8 cellular contexts compared by ENCODE assay signal in genomic region chr9:126146254-126147145, GRCh38.
DNase-seq lines count a peak whose midpoint lies in the region; ATAC-seq and TF ChIP-seq lines count a peak whose summit lies in the region.

No MANE protein-coding gene starts in this region.

- H3K36me3 Mint-ChIP-seq in activated naive CD8-positive, alpha-beta T cell treated with anti-CD3 and anti-CD28 coated beads for 36 hours: no peaks in the 10 kb centered on the region
- H3K36me3 Mint-ChIP-seq in effector memory CD8-positive, alpha-beta T cell (ENCODE audit: insufficient read depth): no peaks in the 10 kb centered on the region

- no peak for ATAC-seq in effector memory CD8-positive, alpha-beta T cell (replicated peaks)

- H3K4me3 ChIP-seq in HFF-Myc (replicated peaks; ENCODE audit: low read depth, low read length): no peak overlapping the region

- H3K27me3 Mint-ChIP-seq in activated naive CD8-positive, alpha-beta T cell treated with anti-CD3 and anti-CD28 coated beads for 36 hours: peaks cover 39% of the 10 kb centered on the region
- H3K27me3 Mint-ChIP-seq in effector memory CD8-positive, alpha-beta T cell: peaks cover 49 to 68% of the 10 kb centered on the region in 2 donors

- no peak overlapping the region for H3K27ac Mint-ChIP-seq in activated naive CD8-positive, alpha-beta T cell treated with anti-CD3 and anti-CD28 coated beads for 36 hours
- no peak overlapping the region for H3K27ac Mint-ChIP-seq in effector memory CD8-positive, alpha-beta T cell

- peak overlapping the region; percentile 2 for H3K4me3 Mint-ChIP-seq in activated naive CD8-positive, alpha-beta T cell treated with anti-CD3 and anti-CD28 coated beads for 36 hours
- no peak overlapping the region for H3K4me3 Mint-ChIP-seq in effector memory CD8-positive, alpha-beta T cell

- peaks cover 9% of the 10 kb centered on the region for H3K4me1 Mint-ChIP-seq in activated naive CD8-positive, alpha-beta T cell treated with anti-CD3 and anti-CD28 coated beads for 36 hours
- H3K4me1 Mint-ChIP-seq in effector memory CD8-positive, alpha-beta T cell (ENCODE audit: low read depth in 2 of 2): peaks cover 4 to 7% of the 10 kb centered on the region in 2 donors

- TF ChIP-seq CTCF in HFF-Myc (IDR thresholded peaks at IDR 0.05; ENCODE audit: low read depth, low read length, missing control alignments): peak; percentile 48

- H3K9me3 Mint-ChIP-seq in activated naive CD8-positive, alpha-beta T cell treated with anti-CD3 and anti-CD28 coated beads for 36 hours: peaks cover 4% of the 10 kb centered on the region
- no peaks in the 10 kb centered on the region for H3K9me3 Mint-ChIP-seq in effector memory CD8-positive, alpha-beta T cell

- peak; percentile 95 for DNase-seq in DMS153 (lab: John Stamatoyannopoulos, UW)
- DNase-seq in HFF-Myc (ENCODE audit: extremely low read depth, low read depth): no peak
- DNase-seq in NCI-H510A treated with DMSO at 0.1 percent for 48 hours (lab: John Stamatoyannopoulos, UW): peak; percentile 71
- DNase-seq in activated naive CD8-positive, alpha-beta T cell treated with anti-CD3 and anti-CD28 coated beads for 36 hours: peak; percentile 32
- DNase-seq in iPS-NIHi7 (ENCODE audit: extremely low spot score): peak; percentile 96
- peak; percentile 41 for DNase-seq in ureter (ENCODE audit: low spot score)
- DNase-seq in foreskin melanocyte: no peak
- DNase-seq in effector memory CD8-positive, alpha-beta T cell: no peak

Comparison
In these comparisons a context has a peak if more than half of its experiments do, and no peak if none do; other contexts are left out.
1. DNase-seq: peak in DMS153 (single experiment), NCI-H510A treated with DMSO at 0.1 percent for 48 hours (single experiment), activated naive CD8-positive, alpha-beta T cell treated with anti-CD3 and anti-CD28 coated beads for 36 hours (single experiment), iPS-NIHi7 (single experiment) and ureter (single experiment); none in HFF-Myc (single experiment), foreskin melanocyte (single experiment) and effector memory CD8-positive, alpha-beta T cell (0 of 3).